In genomic region chr14:105437723-105438500, GRCh38 we compare ENCODE assay signal across 14 cellular contexts. TPM values are rescaled to one million over a fixed set of nuclear protein-coding genes. Genes with fewer than 3 reads are reported as not detected.
A peak's percentile ranks its signal among the peaks of the same experiment; 100 is the strongest.
DNase-seq lines count a peak whose midpoint lies in the region; ATAC-seq and TF ChIP-seq lines count a peak whose summit lies in the region.
"Had no signal": no experiment of that assay in that cellular context is flagged by ENCODE, and none has a peak within 500 bp of the region (broad histone marks: within the 10 kb centered on the region; RNA-seq: fewer than 3 reads in every experiment).

No MANE protein-coding gene starts in this region.

- no peak for TF ChIP-seq POLR2A in IMR-90 (IDR thresholded peaks at IDR 0.05; ENCODE audit: low read depth, low read length)

- H3K79me1 ChIP-seq in IMR-90 (ENCODE audit: low read depth in 1 of 2, low read length in 2 of 2): peaks cover 15 to 75% of the 10 kb centered on the region in 2 experiments

- dilution Hi-C loops in IMR-90 (cut with HindIII; ENCODE audit: low sequenced_read_pairs, unreplicated experiment): no loop called here

- no peak overlapping the region for H4K91ac ChIP-seq in IMR-90 (ENCODE audit: insufficient read depth, low read depth, low read length)

- H2BK15ac ChIP-seq in IMR-90 (ENCODE audit: low read depth, low read length): no peak overlapping the region

- H3K27ac ChIP-seq in IMR-90 (ENCODE audit: insufficient read depth, low read length) (no peak overlapping the region), esophagus (ENCODE audit: low read depth in 2 of 2, low read length in 1 of 2) (peak overlapping the region; percentile 8 to 11)
- H3K27ac ChIP-seq: A549, SJCRH30 had no signal

- H3K9me3 ChIP-seq in IMR-90 (ENCODE audit: control insufficient read depth, insufficient read depth, low read length) (no peaks in the 10 kb centered on the region), esophagus (ENCODE audit: control insufficient read depth in 2 of 2, insufficient read depth in 1 of 2, low read depth in 1 of 2, low read length in 1 of 2) (peaks cover 0 to 5% of the 10 kb centered on the region in 2 donors)
- H3K9me3 ChIP-seq: A549, HAP-1, SJCRH30 had no signal

- no peak overlapping the region for H3K4me2 ChIP-seq in IMR-90 (ENCODE audit: low read depth, low read length)
- H3K4me2 ChIP-seq: A549 had no signal

- H3K4ac ChIP-seq in IMR-90 (ENCODE audit: low read depth, low read length): no peak overlapping the region

- intact Hi-C loops in IMR-90 (cut with micrococcal nuclease): no loop called here
- intact Hi-C loops in activated CD8-positive, alpha-beta T cell treated with anti-CD3 and anti-CD28 coated beads for 36 hours (cut with micrococcal nuclease): no loop called here

- no peak overlapping the region for H2AFZ ChIP-seq in IMR-90 (replicated peaks; ENCODE audit: low read length, poor library complexity)

- H2BK20ac ChIP-seq in IMR-90 (ENCODE audit: low read depth, low read length): no peak overlapping the region

- no peak overlapping the region for H3K27ac Mint-ChIP-seq in endothelial cell (ENCODE audit: unreplicated experiment)
- H3K27ac Mint-ChIP-seq in activated CD8-positive, alpha-beta T cell treated with anti-CD3 and anti-CD28 coated beads for 36 hours: no peak overlapping the region
- H3K27ac Mint-ChIP-seq: B cell had no signal

- H3K56ac ChIP-seq in IMR-90 (ENCODE audit: extremely low read depth, insufficient read depth, low read length): no peak overlapping the region

- no peak for ATAC-seq in IMR-90 (ENCODE audit: low read depth)
- ATAC-seq in activated CD8-positive, alpha-beta T cell treated with anti-CD3 and anti-CD28 coated beads for 36 hours: no peak
- ATAC-seq: A549 had no signal

- H3K4me1 Mint-ChIP-seq in endothelial cell (ENCODE audit: unreplicated experiment): no peaks in the 10 kb centered on the region
- peaks cover 6% of the 10 kb centered on the region for H3K4me1 Mint-ChIP-seq in activated CD8-positive, alpha-beta T cell treated with anti-CD3 and anti-CD28 coated beads for 36 hours (ENCODE audit: low read depth)

- H2AK5ac ChIP-seq in IMR-90 (ENCODE audit: low read depth, low read length): no peak overlapping the region

- H3K23ac ChIP-seq in IMR-90 (ENCODE audit: low read depth, low read length): no peak overlapping the region

- H3K4me3 Mint-ChIP-seq in endothelial cell (ENCODE audit: unreplicated experiment): no peak overlapping the region
- no peak overlapping the region for H3K4me3 Mint-ChIP-seq in activated CD8-positive, alpha-beta T cell treated with anti-CD3 and anti-CD28 coated beads for 36 hours
- H3K4me3 Mint-ChIP-seq: B cell had no signal

- peak; percentile 51 for DNase-seq in G401 (ENCODE audit: low spot score)
- DNase-seq in IMR-90: no peak
- no peak for DNase-seq in endothelial cell (ENCODE audit: low spot score)
- no peak for DNase-seq in putamen (ENCODE audit: low spot score)
- DNase-seq in activated CD8-positive, alpha-beta T cell treated with anti-CD3 and anti-CD28 coated beads for 36 hours: no peak
- DNase-seq: DMS79, KG1, NCI-H2029, NCI-H2227 treated with DMSO at 0.1 percent for 48 hours, SJCRH30 had no signal

- peak overlapping the region; percentile 52 for H2AK9ac ChIP-seq in IMR-90 (replicated peaks; ENCODE audit: low read depth, low read length, poor library complexity)

- H2BK120ac ChIP-seq in IMR-90 (ENCODE audit: low read depth, low read length): no peak overlapping the region

- peaks cover 18% of the 10 kb centered on the region for H3K36me3 Mint-ChIP-seq in endothelial cell (ENCODE audit: low read depth, unreplicated experiment)
- peaks cover 9% of the 10 kb centered on the region for H3K36me3 Mint-ChIP-seq in activated CD8-positive, alpha-beta T cell treated with anti-CD3 and anti-CD28 coated beads for 36 hours (ENCODE audit: low read depth)

- no peaks in the 10 kb centered on the region for H3K4me1 ChIP-seq in IMR-90 (ENCODE audit: control insufficient read depth, insufficient read depth, low read length)
- H3K4me1 ChIP-seq in esophagus (ENCODE audit: control insufficient read depth in 2 of 2, insufficient read depth in 2 of 2, low read length in 1 of 2): peaks cover 3 to 17% of the 10 kb centered on the region in 2 donors
- H3K4me1 ChIP-seq: A549, HAP-1, SJCRH30 had no signal

- peaks cover 4% of the 10 kb centered on the region; the same call in 1 of the 2 replicates for H3K9me1 ChIP-seq in IMR-90 (ENCODE audit: insufficient read depth, low read length)

- peaks cover 78% of the 10 kb centered on the region for H4K20me1 ChIP-seq in IMR-90 (ENCODE audit: insufficient read depth, low read length)

- no peak overlapping the region for H3K4me3 ChIP-seq in IMR-90 (ENCODE audit: insufficient read depth, low read depth, low read length)
- H3K4me3 ChIP-seq in esophagus (ENCODE audit: low read depth in 1 of 2, low read length in 2 of 2): no peak overlapping the region
- H3K4me3 ChIP-seq: A549, HAP-1, SJCRH30 had no signal

- WGBS in IMR-90 (ENCODE audit: extremely low coverage in 2 of 2, insufficient read length in 1 of 2), 2 experiments: 100% methylated on average over 6 of the region's 18 CpGs; no CpG with 5 or more reads in 1 of the 2 experiments
- WGBS in esophagus, 2 donors: 93 to 95% methylated on average over 18 of the region's 18 CpGs

- no peak for TF ChIP-seq RAD21 in IMR-90 (IDR thresholded peaks at IDR 0.05; ENCODE audit: low read length)

- TF ChIP-seq CTCF in IMR-90 (conservative IDR thresholded peaks at IDR 0.05; ENCODE audit: low read depth, low read length) (no peak), endothelial cell (IDR thresholded peaks at IDR 0.05; ENCODE audit: unreplicated experiment) (no peak)
- TF ChIP-seq CTCF in activated CD8-positive, alpha-beta T cell treated with anti-CD3 and anti-CD28 coated beads for 36 hours (IDR thresholded peaks at IDR 0.05): no peak

- BruUV-seq in IMR-90 (replicated peaks; lab: Mats Ljungman, UMichigan): no TSS peak

- in situ Hi-C loops in G401 (cut with HindIII; ENCODE audit: low sequenced_read_pairs) (no loop called here), IMR-90 (cut with MboI; ENCODE audit: low sequenced_read_pairs) (no loop called here)

- no peaks in the 10 kb centered on the region for H3K9me3 Mint-ChIP-seq in endothelial cell (ENCODE audit: unreplicated experiment)
- H3K9me3 Mint-ChIP-seq in activated CD8-positive, alpha-beta T cell treated with anti-CD3 and anti-CD28 coated beads for 36 hours: no peaks in the 10 kb centered on the region

- H3K27me3 Mint-ChIP-seq in endothelial cell (ENCODE audit: unreplicated experiment): peaks cover 8% of the 10 kb centered on the region
- no peaks in the 10 kb centered on the region for H3K27me3 Mint-ChIP-seq in activated CD8-positive, alpha-beta T cell treated with anti-CD3 and anti-CD28 coated beads for 36 hours
- H3K27me3 Mint-ChIP-seq: B cell had no signal

- H2BK5ac ChIP-seq in IMR-90 (ENCODE audit: low read depth, low read length, poor library complexity, severe bottlenecking): no peak overlapping the region

- H3K36me3 ChIP-seq in IMR-90 (ENCODE audit: control insufficient read depth, insufficient read depth, low read length) (peaks cover 14% of the 10 kb centered on the region), esophagus (ENCODE audit: control insufficient read depth in 2 of 2, insufficient read depth in 2 of 2, low read length in 1 of 2) (peaks cover 0 to 10% of the 10 kb centered on the region in 2 donors)

- POLR2A ChIA-PET in IMR-90 (lab: Charles Lee; ENCODE audit: unreplicated experiment): no interaction called here
- POLR2A ChIA-PET in activated CD8-positive, alpha-beta T cell treated with anti-CD3 and anti-CD28 coated beads for 36 hours (lab: Charles Lee): no interaction called here

- no peak overlapping the region for H3K14ac ChIP-seq in IMR-90 (replicated peaks; ENCODE audit: low read depth, low read length)

- no peak overlapping the region for H3K9ac ChIP-seq in IMR-90 (ENCODE audit: low read depth, low read length)

- H4K8ac ChIP-seq in IMR-90 (ENCODE audit: low read depth in 2 of 2, low read length in 2 of 2): no peak overlapping the region

- H4K5ac ChIP-seq in IMR-90 (ENCODE audit: low read depth, low read length): no peak overlapping the region

- no peak overlapping the region for H3K18ac ChIP-seq in IMR-90 (ENCODE audit: low read depth, low read length)

- no peaks in the 10 kb centered on the region for H3K27me3 ChIP-seq in IMR-90 (ENCODE audit: control insufficient read depth, insufficient read depth, low read length)
- no peaks in the 10 kb centered on the region for H3K27me3 ChIP-seq in esophagus (ENCODE audit: control insufficient read depth in 1 of 2, insufficient read depth in 2 of 2, low read length in 2 of 2)
- H3K27me3 ChIP-seq: SJCRH30 had no signal

- CTCF ChIA-PET in IMR-90 (lab: Yijun Ruan, JAX): interaction anchor here (1.1 kb wide), 1 partner anchor 10 kb away, joined by 3 read pairs; no protein-coding TSS in a partner anchor
- CTCF ChIA-PET in activated CD8-positive, alpha-beta T cell treated with anti-CD3 and anti-CD28 coated beads for 36 hours (lab: Charles Lee): no interaction called here

RNA-seq across cellular contexts. Expression of gene MTA1, which starts 18.3 kb away (rescaled TPM):
- total RNA-seq in G401 (2014; rRNA removed; shearing (Covaris generic)): 44.9 and 55.1 TPM in 2 replicates
- total RNA-seq in IMR-90 (2012; rRNA removed): 19.4 and 21.5 TPM in 2 replicates
- polyA plus RNA-seq in IMR-90 (2012; rRNA removed): 61.6 and 74.5 TPM in 2 replicates
- 55.0 and 55.6 TPM in 2 replicates for polyA plus RNA-seq in IMR-90 (2012; cell fraction: cytosol; rRNA removed)
- polyA plus RNA-seq in IMR-90 (2012; cell fraction: nucleus; rRNA removed; ENCODE audit: low replicate concordance): 408 and 869 TPM in 2 replicates
- 10 to 100 TPM; 37.4 to 70.4 TPM for polyA plus RNA-seq in esophagus
- 150 TPM for total RNA-seq in endothelial cell (ENCODE audit: unreplicated experiment)
- 100 to 1,000 TPM; 133 to 140 TPM for total RNA-seq in activated CD8-positive, alpha-beta T cell treated with anti-CD3 and anti-CD28 coated beads for 36 hours

RNA-seq across cellular contexts. Expression of gene CRIP2, which starts 36.7 kb away (rescaled TPM):
- total RNA-seq in G401 (2014; rRNA removed; shearing (Covaris generic)): 184 and 209 TPM in 2 replicates
- total RNA-seq in IMR-90 (2012; rRNA removed) (18.1 and 20.3 TPM in 2 replicates), endothelial cell (ENCODE audit: unreplicated experiment) (67.4 TPM)
- polyA plus RNA-seq in IMR-90 (2012; rRNA removed) (123 and 149 TPM in 2 replicates), esophagus (100 to 1,000 TPM in 1 of 2 donors, 10 to 100 TPM in 1; 99.5 to 145 TPM)
- 196 and 200 TPM in 2 replicates for polyA plus RNA-seq in IMR-90 (2012; cell fraction: cytosol; rRNA removed)
- polyA plus RNA-seq in IMR-90 (2012; cell fraction: nucleus; rRNA removed; ENCODE audit: low replicate concordance): 61.5 and 154 TPM in 2 replicates
- under 1 TPM in 1 of 2 experiments, not detected in 1; 0.45 TPM for total RNA-seq in activated CD8-positive, alpha-beta T cell treated with anti-CD3 and anti-CD28 coated beads for 36 hours

RNA-seq across cellular contexts. Expression of gene TEX22, which starts 39.6 kb away (rescaled TPM):
- 0.41 and 2.0 TPM in 2 replicates for total RNA-seq in G401 (2014; rRNA removed; shearing (Covaris generic))
- total RNA-seq in IMR-90 (2012; rRNA removed) (under 0.01 and 0.18 TPM in 2 replicates), endothelial cell (ENCODE audit: unreplicated experiment) (1.1 TPM)
- polyA plus RNA-seq in IMR-90 (2012; rRNA removed) (0.10 and 0.11 TPM in 2 replicates), esophagus (under 1 TPM; 0.06 to 0.14 TPM)
- 0.03 and 0.12 TPM in 2 replicates for polyA plus RNA-seq in IMR-90 (2012; cell fraction: cytosol; rRNA removed)
- polyA plus RNA-seq in IMR-90 (2012; cell fraction: nucleus; rRNA removed; ENCODE audit: low replicate concordance): 1.5 and 1.6 TPM in 2 replicates
- 1 to 10 TPM; 1.2 to 2.2 TPM for total RNA-seq in activated CD8-positive, alpha-beta T cell treated with anti-CD3 and anti-CD28 coated beads for 36 hours

RNA-seq across cellular contexts. Expression of gene CRIP1, which starts 48.8 kb away (rescaled TPM):
- total RNA-seq in G401 (2014; rRNA removed; shearing (Covaris generic)): 8.6 TPM in 1 of 2 replicates, not detected in the other
- total RNA-seq in IMR-90 (2012; rRNA removed) (not detected in 2 replicates), endothelial cell (ENCODE audit: unreplicated experiment) (2.5 TPM)
- polyA plus RNA-seq in IMR-90 (2012; rRNA removed) (0.21 and 1.0 TPM in 2 replicates), esophagus (10 to 100 TPM; 78.0 to 99.3 TPM)
- polyA plus RNA-seq in IMR-90 (2012; cell fraction: cytosol; rRNA removed): 0.41 TPM in 1 of 2 replicates, not detected in the other
- polyA plus RNA-seq in IMR-90 (2012; cell fraction: nucleus; rRNA removed; ENCODE audit: low replicate concordance): 1.0 and 1.7 TPM in 2 replicates
- total RNA-seq in activated CD8-positive, alpha-beta T cell treated with anti-CD3 and anti-CD28 coated beads for 36 hours: 10 to 100 TPM; 93.9 to 95.7 TPM

RNA-seq across cellular contexts. Expression of gene TEDC1, which starts 53.1 kb away (rescaled TPM):
- total RNA-seq in G401 (2014; rRNA removed; shearing (Covaris generic)): 67.1 and 89.1 TPM in 2 replicates
- 4.2 and 5.7 TPM in 2 replicates for total RNA-seq in IMR-90 (2012; rRNA removed)
- polyA plus RNA-seq in IMR-90 (2012; rRNA removed): 6.4 and 9.4 TPM in 2 replicates
- polyA plus RNA-seq in IMR-90 (2012; cell fraction: cytosol; rRNA removed): 9.8 and 13.3 TPM in 2 replicates
- 10.7 and 48.6 TPM in 2 replicates for polyA plus RNA-seq in IMR-90 (2012; cell fraction: nucleus; rRNA removed; ENCODE audit: low replicate concordance)
- polyA plus RNA-seq in esophagus: 10 to 100 TPM; 11.8 to 17.6 TPM
- 11.5 TPM for total RNA-seq in endothelial cell (ENCODE audit: unreplicated experiment)
- total RNA-seq in activated CD8-positive, alpha-beta T cell treated with anti-CD3 and anti-CD28 coated beads for 36 hours: 10 to 100 TPM; 30.1 to 31.1 TPM

Comparison
In these comparisons a context has a peak if more than half of its experiments do, and no peak if none do; other contexts are left out.
1. RNA of gene CRIP2, which starts 36.7 kb away (total RNA-seq): 184 to 209 TPM in G401, 67.4 TPM in endothelial cell (single experiment) and 18.1 to 20.3 TPM in IMR-90; 0.45 TPM in activated CD8-positive, alpha-beta T cell treated with anti-CD3 and anti-CD28 coated beads for 36 hours; every median in the first group is over 10 times any median in the second.